Comparison of ENCODE assay signal across 24 cellular contexts in the genomic region with DNA sequence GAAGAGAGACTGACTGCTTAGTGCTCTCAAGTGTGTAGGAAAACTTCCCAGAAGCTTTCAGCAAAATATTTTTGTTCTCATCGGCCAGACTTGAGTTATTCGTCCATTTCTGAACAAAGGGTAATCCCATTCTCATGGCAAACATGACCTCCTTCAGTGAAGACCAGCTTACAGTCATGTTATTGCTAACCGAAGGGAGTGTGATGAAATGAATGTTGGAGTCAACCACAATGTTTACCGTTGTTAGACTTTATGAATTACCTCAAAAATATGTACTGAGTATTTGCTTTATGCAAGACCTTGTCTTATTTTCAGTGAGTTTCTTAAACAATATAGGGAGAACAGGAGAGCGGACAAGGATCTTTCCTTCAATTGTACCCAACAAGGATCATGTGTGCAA.
DNase-seq lines count a peak whose midpoint lies in the region; ATAC-seq, FAIRE-seq and TF ChIP-seq lines count a peak whose summit lies in the region.
"Had no signal": no experiment of that assay in that cellular context is flagged by ENCODE, and none has a peak within 500 bp of the region (broad histone marks: within the 10 kb centered on the region; RNA-seq: fewer than 3 reads in every experiment).

No MANE protein-coding gene starts in this region.

- CTCF ChIA-PET in MCF 10A (lab: Yijun Ruan, JAX) = interaction anchor here (0.6 to 2.1 kb wide), 5 partner anchors 10 to 723 kb away, joined by 3 to 16 read pairs (median 5); no protein-coding TSS in a partner anchor

- H3K4me3 ChIP-seq in breast epithelium (no peak overlapping the region), kidney (ENCODE audit: low read length in 2 of 2) (no peak overlapping the region), body of pancreas (no peak overlapping the region)
- H3K4me3 ChIP-seq: gastrocnemius medialis, GM12878, prostate gland, smooth muscle cell, uterus had no signal

- H3K4me1 ChIP-seq in breast epithelium (no peaks in the 10 kb centered on the region), kidney (ENCODE audit: control insufficient read depth in 1 of 2, insufficient read depth in 1 of 2, low read depth in 1 of 2, low read length in 2 of 2) (no peaks in the 10 kb centered on the region), body of pancreas (no peaks in the 10 kb centered on the region)
- H3K4me1 ChIP-seq: gastrocnemius medialis, prostate gland, uterus had no signal

- no peak overlapping the region for H3K9ac ChIP-seq in kidney (ENCODE audit: low read length in 2 of 2)

- no peak overlapping the region for H3K27ac ChIP-seq in breast epithelium
- H3K27ac ChIP-seq in kidney (ENCODE audit: low read depth in 2 of 2, low read length in 2 of 2) = no peak overlapping the region
- no peak overlapping the region for H3K27ac ChIP-seq in body of pancreas
- H3K27ac ChIP-seq: gastrocnemius medialis, HL-60, prostate gland, uterus had no signal

- no peaks in the 10 kb centered on the region for H3K27me3 Mint-ChIP-seq in MCF 10A (ENCODE audit: insufficient read depth, unreplicated experiment)
- peaks cover 8% of the 10 kb centered on the region for H3K27me3 Mint-ChIP-seq in T-helper 2 cell treated with Interferon-gamma antibody and Interleukin-4, amounts not matched to agents 5 μg/mL and 100 μg/mL, for 36 hours (ENCODE audit: low read depth)

- 73 to 79% methylated on average over 5 of the region's 5 CpGs for WGBS in body of pancreas, 2 donors

- BruUV-seq in MCF 10A (replicated peaks; lab: Mats Ljungman, UMichigan) = no TSS peak

- H3K9me3 ChIP-seq in breast epithelium (no peaks in the 10 kb centered on the region), kidney (ENCODE audit: control insufficient read depth in 1 of 2, low read length in 2 of 2) (no peaks in the 10 kb centered on the region), body of pancreas (no peaks in the 10 kb centered on the region)
- H3K9me3 ChIP-seq: gastrocnemius medialis, prostate gland, uterus had no signal

- no peaks in the 10 kb centered on the region for H3K36me3 ChIP-seq in breast epithelium
- no peaks in the 10 kb centered on the region for H3K36me3 ChIP-seq in kidney (ENCODE audit: control insufficient read depth in 1 of 2, insufficient read depth in 2 of 2, low read length in 2 of 2)
- no peaks in the 10 kb centered on the region for H3K36me3 ChIP-seq in body of pancreas (replicated peaks in 1 of 2; ENCODE audit: insufficient read depth in 1 of 2, low read depth in 2 of 2)
- H3K36me3 ChIP-seq: prostate gland, uterus had no signal

- POLR2A ChIA-PET in MCF 10A (lab: Yijun Ruan, JAX) = interaction anchor here (0.8 to 1.2 kb wide), 3 partner anchors 72 to 176 kb away, joined by 3 read pairs; no protein-coding TSS in a partner anchor

- intact Hi-C loops in MCF 10A (cut with micrococcal nuclease) = no loop called here
- intact Hi-C loops in breast epithelium (cut with DNase I; ENCODE audit: low total_unique reads) = loop anchor here (5.0 kb wide), 1 partner anchor 1103 kb away; no protein-coding TSS in a partner anchor
- intact Hi-C loops in kidney (cut with DNase I) = no loop called here
- intact Hi-C loops in body of pancreas (cut with DNase I) = loop anchor here (10.0 kb wide), 1 partner anchor 170 kb away; no protein-coding TSS in a partner anchor

- TF ChIP-seq CTCF in MCF 10A (IDR thresholded peaks at IDR 0.05; ENCODE audit: unreplicated experiment) (no peak), breast epithelium (IDR thresholded peaks at IDR 0.05) (no peak), kidney (IDR thresholded peaks at IDR 0.05; ENCODE audit: borderline replicate concordance, extremely low read depth, insufficient read depth) (no peak), body of pancreas (IDR thresholded peaks at IDR 0.05) (no peak)

- ATAC-seq in body of pancreas = no peak
- ATAC-seq: gastrocnemius medialis, GM12878, left cardiac atrium had no signal

- DNase-seq in MCF 10A (ENCODE audit: unreplicated experiment) (peak; percentile 73), breast epithelium (ENCODE audit: low spot score in 2 of 2) (no peak), brain pericyte (ENCODE audit: low read depth, low spot score) (peak; percentile 62), fibroblast of the conjunctiva (ENCODE audit: low read depth) (peak; percentile 37), stromal cell of bone marrow (ENCODE audit: low read depth) (peak; percentile 27), kidney (no peak), body of pancreas (no peak)
- no peak for DNase-seq in T-helper 2 cell treated with Interferon-gamma antibody and Interleukin-4, amounts not matched to agents 5 μg/mL and 100 μg/mL, for 36 hours (ENCODE audit: low spot score)
- DNase-seq: 8988T; activated CD4-positive, alpha-beta T cell treated with anti-CD3 and anti-CD28 coated beads for 1 hour; effector CD8-positive, alpha-beta T cell; gastrocnemius medialis; left cardiac atrium; NCI-H1048; NCI-H2081 treated with DMSO at 0.1 percent for 48 hours; NCI-H510A; uterus had no signal

- TF ChIP-seq POLR2A in breast epithelium (IDR thresholded peaks at IDR 0.05) (no peak), body of pancreas (IDR thresholded peaks at IDR 0.05) (no peak)

- no peak overlapping the region for H3K4me3 Mint-ChIP-seq in MCF 10A (ENCODE audit: unreplicated experiment)
- no peak overlapping the region for H3K4me3 Mint-ChIP-seq in T-helper 2 cell treated with Interferon-gamma antibody and Interleukin-4, amounts not matched to agents 5 μg/mL and 100 μg/mL, for 36 hours
- H3K4me3 Mint-ChIP-seq: activated naive CD8-positive, alpha-beta T cell; CD14-positive monocyte; neural crest cell had no signal

- peaks cover 9% of the 10 kb centered on the region for H3K4me1 Mint-ChIP-seq in MCF 10A (ENCODE audit: insufficient read depth, unreplicated experiment)
- H3K4me1 Mint-ChIP-seq in T-helper 2 cell treated with Interferon-gamma antibody and Interleukin-4, amounts not matched to agents 5 μg/mL and 100 μg/mL, for 36 hours (ENCODE audit: low read depth) = peaks cover 7% of the 10 kb centered on the region
- H3K4me1 Mint-ChIP-seq: CD14-positive monocyte, neural crest cell had no signal

- H3K36me3 Mint-ChIP-seq in MCF 10A (ENCODE audit: insufficient read depth, unreplicated experiment) = peaks cover 9% of the 10 kb centered on the region
- no peaks in the 10 kb centered on the region for H3K36me3 Mint-ChIP-seq in T-helper 2 cell treated with Interferon-gamma antibody and Interleukin-4, amounts not matched to agents 5 μg/mL and 100 μg/mL, for 36 hours (ENCODE audit: low read depth)
- H3K36me3 Mint-ChIP-seq: activated naive CD8-positive, alpha-beta T cell; CD14-positive monocyte had no signal

- FAIRE-seq in kidney (lab: Jason Lieb, UNC) = no peak
- FAIRE-seq: GM12878 had no signal

- no peaks in the 10 kb centered on the region for H3K9me3 Mint-ChIP-seq in MCF 10A (ENCODE audit: unreplicated experiment)
- H3K9me3 Mint-ChIP-seq in T-helper 2 cell treated with Interferon-gamma antibody and Interleukin-4, amounts not matched to agents 5 μg/mL and 100 μg/mL, for 36 hours = no peaks in the 10 kb centered on the region
- H3K9me3 Mint-ChIP-seq: CD14-positive monocyte had no signal

- H3K27ac Mint-ChIP-seq in MCF 10A (ENCODE audit: low read depth, unreplicated experiment) = peak overlapping the region; percentile 57
- no peak overlapping the region for H3K27ac Mint-ChIP-seq in T-helper 2 cell treated with Interferon-gamma antibody and Interleukin-4, amounts not matched to agents 5 μg/mL and 100 μg/mL, for 36 hours
- H3K27ac Mint-ChIP-seq: activated naive CD8-positive, alpha-beta T cell had no signal

- H3K27me3 ChIP-seq in breast epithelium (no peaks in the 10 kb centered on the region), body of pancreas (no peaks in the 10 kb centered on the region)
- H3K27me3 ChIP-seq: gastrocnemius medialis, uterus had no signal

Comparison
In these comparisons a context has a peak if more than half of its experiments do, and no peak if none do; other contexts are left out.
1. DNase-seq: peak in MCF 10A (single experiment), brain pericyte (single experiment), fibroblast of the conjunctiva (single experiment) and stromal cell of bone marrow (single experiment); none in breast epithelium (0 of 2), T-helper 2 cell treated with Interferon-gamma antibody and Interleukin-4, amounts not matched to agents 5 μg/mL and 100 μg/mL, for 36 hours (single experiment), kidney (single experiment) and body of pancreas (0 of 4).
2. intact Hi-C loops: an anchor here in breast epithelium (5.0 kb wide) and body of pancreas (10.0 kb wide); none called in MCF 10A and kidney.